In the genomic region with DNA sequence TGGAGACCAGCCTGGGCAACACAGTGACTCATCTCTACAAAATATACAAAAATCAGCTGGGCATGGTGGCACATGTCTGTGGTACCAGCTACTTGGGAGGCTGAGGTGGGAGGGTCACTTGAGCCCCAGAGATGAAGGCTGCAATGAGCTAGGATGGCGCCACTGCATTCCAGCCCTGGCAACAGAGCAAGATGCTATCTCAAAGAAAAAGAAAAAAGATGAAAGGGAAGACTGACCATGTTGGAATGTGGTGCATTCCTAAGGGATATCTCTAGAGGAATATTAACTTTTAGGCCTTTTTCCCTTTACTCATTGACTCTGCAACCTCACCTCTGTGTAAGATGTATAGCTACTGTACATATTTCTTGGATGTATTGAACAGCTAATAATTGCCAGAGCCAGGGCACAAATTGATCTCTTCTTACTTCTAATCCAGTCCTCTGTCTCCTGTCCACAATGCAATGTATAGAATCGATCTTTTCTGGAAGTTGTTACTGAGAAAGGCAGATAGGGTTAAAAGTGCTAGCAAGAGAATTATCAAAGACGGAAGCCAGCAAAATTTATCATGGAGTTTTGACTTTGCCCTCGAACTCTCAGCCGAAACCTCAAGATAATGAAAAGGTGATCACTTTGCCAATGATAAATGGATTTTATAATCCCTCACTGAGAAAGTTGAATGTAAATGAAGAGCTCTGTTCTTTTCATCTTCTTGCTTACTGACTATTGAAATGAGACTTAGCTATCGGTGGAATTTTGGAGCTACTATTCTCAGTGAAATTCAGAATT, we compare ENCODE assay signal across 27 cellular contexts. TPM values are rescaled to one million over a fixed set of nuclear protein-coding genes. Genes with fewer than 3 reads are reported as not detected.
DNase-seq lines count a peak whose midpoint lies in the region; ATAC-seq and TF ChIP-seq lines count a peak whose summit lies in the region.
"Had no signal": no experiment of that assay in that cellular context is flagged by ENCODE, and none has a peak within 500 bp of the region (broad histone marks: within the 10 kb centered on the region; RNA-seq: fewer than 3 reads in every experiment).

No MANE protein-coding gene starts in this region.

- no peak for TF ChIP-seq CTCF in epithelial cell of esophagus (IDR thresholded peaks at IDR 0.05; ENCODE audit: insufficient read depth, low read depth, low read length, missing control alignments)

- no peak overlapping the region for H2AK5ac ChIP-seq in mesendoderm (ENCODE audit: low read length)

- peaks cover 3% of the 10 kb centered on the region for H3K79me1 ChIP-seq in mesendoderm (ENCODE audit: low read length)

- no peak overlapping the region for H3K4me3 ChIP-seq in MG63
- H3K4me3 ChIP-seq in epithelial cell of esophagus (ENCODE audit: low read length), result no peak overlapping the region
- H3K4me3 ChIP-seq in mesendoderm (ENCODE audit: low read length), result no peak overlapping the region
- H3K4me3 ChIP-seq: transverse colon had no signal

- WGBS in mesendoderm (ENCODE audit: extremely low coverage, insufficient coverage, low lambda C conversion rate), result no CpG with 5 or more reads among the region's 6 CpGs

- in situ Hi-C loops in ACHN (cut with HindIII; ENCODE audit: low pct_ligation_motif_present, low pct_unique_long_range_greater_than_20kb, low sequenced_read_pairs), result no loop called here

- no peak overlapping the region for H2BK15ac ChIP-seq in mesendoderm (replicated peaks; ENCODE audit: low read depth)

- H3K79me2 ChIP-seq in mesendoderm (ENCODE audit: control insufficient read depth, insufficient read depth, low read length), result peaks cover 28% of the 10 kb centered on the region

- no peak overlapping the region for H3K56ac ChIP-seq in mesendoderm (ENCODE audit: low read length)

- intact Hi-C loops in cardiac septum (cut with DNase I) (no loop called here), sciatic nerve (cut with DNase I) (no loop called here)

- H3K4me2 ChIP-seq in mesendoderm (ENCODE audit: low read length), result no peak overlapping the region

- H3K27me3 ChIP-seq in MG63 (no peaks in the 10 kb centered on the region), mesendoderm (ENCODE audit: insufficient read depth, low read length, poor library complexity) (no peaks in the 10 kb centered on the region)
- H3K27me3 ChIP-seq: transverse colon had no signal

- H3K36me3 ChIP-seq in MG63 (no peaks in the 10 kb centered on the region), mesendoderm (ENCODE audit: control insufficient read depth, insufficient read depth, low read length) (no peaks in the 10 kb centered on the region)
- H3K36me3 ChIP-seq: transverse colon, WERI-Rb-1 had no signal

- H2BK120ac ChIP-seq in mesendoderm (ENCODE audit: low read depth, low read length), result no peak overlapping the region

- no peak overlapping the region for H3K9ac ChIP-seq in mesendoderm (ENCODE audit: low read length)

- no peak overlapping the region for H3K18ac ChIP-seq in mesendoderm (ENCODE audit: low read length)

- peaks cover 3% of the 10 kb centered on the region for H3K4me1 ChIP-seq in mesendoderm (ENCODE audit: control insufficient read depth, low read depth, low read length)

- H3K23ac ChIP-seq in mesendoderm (ENCODE audit: low read length), result no peak overlapping the region

- no peak for ATAC-seq in sciatic nerve
- ATAC-seq: activated T-cell treated with anti-CD3 and anti-CD28 coated beads, Interleukin-2, amount 50 U/mL, for 4 hours; left cardiac atrium; naive thymus-derived CD8-positive, alpha-beta T cell; PC-3 had no signal

- H2BK5ac ChIP-seq in mesendoderm (ENCODE audit: low read length), result no peak overlapping the region

- no peaks in the 10 kb centered on the region for H3K9me3 ChIP-seq in MG63
- H3K9me3 ChIP-seq: transverse colon had no signal

- peak; percentile 73 for DNase-seq in ACHN
- peak; percentile 29 for DNase-seq in MG63
- peak; percentile 7 for DNase-seq in epithelial cell of esophagus (ENCODE audit: low read depth)
- peak; percentile 63 for DNase-seq in mesendoderm
- no peak for DNase-seq in DMS53 treated with DMSO at 0.1 percent for 48 hours (lab: John Stamatoyannopoulos, UW; ENCODE audit: unreplicated experiment)
- no peak for DNase-seq in NCI-H69 (lab: John Stamatoyannopoulos, UW)
- DNase-seq in cardiac septum (ENCODE audit: low spot score), result no peak
- no peak for DNase-seq in sciatic nerve (ENCODE audit: low spot score)
- DNase-seq: activated CD4-positive, alpha-beta T cell treated with anti-CD3 and anti-CD28 coated beads, Interleukin-2, amount 50 U/mL, for 1 hour; activated gamma-delta T cell treated with Interleukin-2 at 50 U/mL for 16 hours; activated T-cell treated with anti-CD3 and anti-CD28 coated beads, Interleukin-2, amount 50 U/mL, for 4 hours; DMS53; head of caudate nucleus; IMR-90; left cardiac atrium; midbrain; naive thymus-derived CD8-positive, alpha-beta T cell; NCI-H1092 treated with DMSO at 0.1 percent for 48 hours; NCI-H187; NCI-H2171 treated with DMSO at 0.1 percent for 48 hours; NCI-H524; occipital lobe; PC-3; stimulated activated CD4-positive, alpha-beta T cell treated with anti-CD3 and anti-CD28 coated beads, Interleukin-2, amount 100 ng/mL, for 24 hours; transverse colon; WERI-Rb-1 had no signal

- H3K4ac ChIP-seq in mesendoderm (ENCODE audit: low read depth, low read length), result no peak overlapping the region

- H3K27ac ChIP-seq in mesendoderm (ENCODE audit: low read depth, low read length), result no peak overlapping the region
- H3K27ac ChIP-seq: epithelial cell of prostate, WERI-Rb-1 had no signal

- no peak overlapping the region for H4K5ac ChIP-seq in mesendoderm (ENCODE audit: low read length)

- no peak overlapping the region for H4K8ac ChIP-seq in mesendoderm (ENCODE audit: low read depth, low read length)

RNA-seq across cellular contexts. Expression of a gene that starts 46.3 kb away (rescaled TPM):
- total RNA-seq in MG63 (2014; rRNA removed; shearing (Covaris generic); ENCODE audit: low replicate concordance), result 5.6 and 6.4 TPM in 2 replicates
- 27.3 TPM for polyA plus RNA-seq in mesendoderm (2013, experiment 1 of 2)
- polyA plus RNA-seq in mesendoderm (2013, experiment 2 of 2), result 26.5 TPM
- total RNA-seq in cardiac septum (37.1 TPM), sciatic nerve (2.6 TPM)

Comparison
In these comparisons a context has a peak if more than half of its experiments do, and no peak if none do; other contexts are left out.
1. DNase-seq: peak in ACHN (single experiment), MG63 (single experiment), epithelial cell of esophagus (single experiment) and mesendoderm (single experiment); none in DMS53 treated with DMSO at 0.1 percent for 48 hours (single experiment), NCI-H69 (single experiment), cardiac septum (single experiment) and sciatic nerve (single experiment).